ENCODE assay signal across 8 cellular contexts in the genomic region with DNA sequence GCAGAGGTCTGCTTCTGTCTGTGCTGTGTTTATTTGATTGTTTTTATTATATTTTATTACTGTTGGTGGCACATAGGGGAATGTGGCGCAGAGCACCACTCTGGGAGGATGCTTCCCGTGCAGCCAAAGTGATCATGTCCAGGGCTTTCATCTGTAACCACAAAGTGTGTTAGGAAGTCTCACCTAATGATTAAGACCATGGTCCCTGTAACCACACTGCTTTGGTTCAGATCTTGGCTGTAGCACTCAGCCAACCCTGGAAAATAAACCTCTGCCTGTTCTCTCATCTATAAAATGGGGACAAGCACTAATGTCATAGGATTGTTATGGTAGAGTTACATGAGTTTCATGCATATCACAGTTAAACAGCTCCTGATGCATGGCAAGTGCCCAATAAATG. TPM values are rescaled to one million over a fixed set of nuclear protein-coding genes. Genes with fewer than 3 reads are reported as not detected.
DNase-seq lines count a peak whose midpoint lies in the region; FAIRE-seq and TF ChIP-seq lines count a peak whose summit lies in the region.

No MANE protein-coding gene starts in this region.

- peak overlapping the region; percentile 84 for H3K4me3 Mint-ChIP-seq in Caco-2 (ENCODE audit: unreplicated experiment)
- peak overlapping the region; percentile 95 to 98 (median 97) for H3K4me3 Mint-ChIP-seq in nephron

- TF ChIP-seq EP300 in H1 (IDR thresholded peaks at IDR 0.05; ENCODE audit: borderline replicate concordance in 1 of 2, low read depth in 2 of 2, low read length in 2 of 2), result no peak

- no peak overlapping the region for H3K18ac ChIP-seq in H1 (ENCODE audit: extremely low read depth, low read length)

- intact Hi-C loops in Caco-2 (cut with micrococcal nuclease; ENCODE audit: unreplicated experiment), result loop anchor here (10.0 kb wide), 1 partner anchor 314 kb away; no protein-coding TSS in a partner anchor

- peaks cover 32% of the 10 kb centered on the region for H3K9me3 Mint-ChIP-seq in Caco-2 (ENCODE audit: unreplicated experiment)
- peaks cover 16% of the 10 kb centered on the region for H3K9me3 Mint-ChIP-seq in nephron

- H3K56ac ChIP-seq in H1 (replicated peaks; ENCODE audit: insufficient read length, low read depth, low read length), result no peak overlapping the region

- no peak overlapping the region for H2BK15ac ChIP-seq in H1 (ENCODE audit: low read length)

- DNase-seq in Caco-2 (no peak), MM.1S (no peak), H1 (ENCODE audit: low read depth in 1 of 2, low spot score in 2 of 2) (no peak), Ammon's horn (ENCODE audit: low spot score) (no peak), NCI-H446 (lab: John Stamatoyannopoulos, UW) (no peak), dedifferentiated amniotic fluid mesenchymal stem cell (ENCODE audit: extremely low spot score) (no peak), AG08396 (ENCODE audit: low spot score) (no peak)

- H3K27me3 Mint-ChIP-seq in Caco-2 (ENCODE audit: insufficient read depth, unreplicated experiment), result no peaks in the 10 kb centered on the region
- no peaks in the 10 kb centered on the region for H3K27me3 Mint-ChIP-seq in nephron (ENCODE audit: low read depth)

- peaks cover 7% of the 10 kb centered on the region; the same call in 1 of the 2 replicates for H3K79me1 ChIP-seq in H1 (ENCODE audit: low read depth, low read length)

- H2BK12ac ChIP-seq in H1 (ENCODE audit: low read depth, low read length), result no peak overlapping the region

- H4K8ac ChIP-seq in H1 (ENCODE audit: extremely low read depth, insufficient read depth, low read length), result no peak overlapping the region

- CTCF ChIA-PET in Caco-2 (lab: Charles Lee) (no interaction called here), H1 (lab: Charles Lee; ENCODE audit: partially characterized antibody) (interaction anchor here (2.2 kb wide), 1 partner anchor 62 kb away, joined by 4 read pairs; no protein-coding TSS in a partner anchor)

- H3K4me1 ChIP-seq in Caco-2 (peaks cover 38% of the 10 kb centered on the region), MM.1S (ENCODE audit: low read length) (peaks cover 12% of the 10 kb centered on the region), H1 (replicated peaks in 1 of 4; ENCODE audit: control insufficient read depth in 3 of 4, insufficient read depth in 4 of 4, low read length in 3 of 4) (peaks cover 0 to 17% (median 9%) of the 10 kb centered on the region in 4 experiments; a peak in 4 of 7 replicates)

- WGBS in H1 (ENCODE audit: extremely low coverage in 1 of 2, insufficient coverage in 1 of 2, insufficient read length in 1 of 2, insufficient replicate concordance in 2 of 2, low coverage in 1 of 2, low lambda C conversion rate in 2 of 2, missing lambda C conversion rate in 1 of 2), 2 experiments, result 97% methylated on average over 2 of the region's 2 CpGs; no CpG with 5 or more reads in 1 of the 2 experiments

- TF ChIP-seq POLR2A in H1 (IDR thresholded peaks at IDR 0.05; ENCODE audit: control extremely low read depth in 1 of 2, low read depth in 2 of 2, low read length in 2 of 2), result no peak

- no peaks in the 10 kb centered on the region for H3K9me2 ChIP-seq in MM.1S (replicated peaks; ENCODE audit: insufficient read depth, low read length)

- peaks cover 56% of the 10 kb centered on the region for H3K9me3 ChIP-seq in Caco-2
- H3K9me3 ChIP-seq in MM.1S (replicated peaks; ENCODE audit: insufficient read depth, low read length), result no peaks in the 10 kb centered on the region
- H3K9me3 ChIP-seq in H1 (ENCODE audit: insufficient read depth in 2 of 2, low read depth in 1 of 2, low read length in 1 of 2), result no peaks in the 10 kb centered on the region

- no peak for FAIRE-seq in H1 (lab: Jason Lieb, UNC)

- H3K79me2 ChIP-seq in MM.1S (ENCODE audit: low read length) (peaks cover 65% of the 10 kb centered on the region), H1 (ENCODE audit: control insufficient read depth in 1 of 2, insufficient read depth in 2 of 2, low read length in 2 of 2) (peaks cover 34 to 66% of the 10 kb centered on the region in 2 experiments)

- no peak overlapping the region for H3K27ac ChIP-seq in MM.1S (ENCODE audit: low read length)
- no peak overlapping the region for H3K27ac ChIP-seq in H1 (ENCODE audit: low read depth, low read length)

- no peak overlapping the region for H2AFZ ChIP-seq in MM.1S (ENCODE audit: low read length)
- no peak overlapping the region for H2AFZ ChIP-seq in H1 (ENCODE audit: low read length)

- H3K36me3 Mint-ChIP-seq in Caco-2 (ENCODE audit: insufficient read depth, unreplicated experiment) (peaks cover 96% of the 10 kb centered on the region), nephron (ENCODE audit: low read depth) (peaks cover 56% of the 10 kb centered on the region)

- H3K23ac ChIP-seq in H1 (ENCODE audit: insufficient read length), result no peak overlapping the region

- H3K27ac Mint-ChIP-seq in Caco-2 (ENCODE audit: unreplicated experiment) (peak overlapping the region; percentile 93), nephron (peak overlapping the region; percentile 88 to 98 (median 98))

- BruUV-seq in Caco-2 (replicated peaks; lab: Mats Ljungman, UMichigan), result no TSS peak

- H4K5ac ChIP-seq in H1 (ENCODE audit: insufficient read length, low read depth, low read length), result no peak overlapping the region

- H3K9ac ChIP-seq in MM.1S (ENCODE audit: low read length) (peak overlapping the region; percentile 78; the same call in 1 of the 2 replicates), H1 (replicated peaks in 1 of 4; ENCODE audit: extremely low read depth in 1 of 4, low read depth in 3 of 4, low read length in 3 of 4) (no peak overlapping the region)

- H2BK120ac ChIP-seq in H1 (replicated peaks; ENCODE audit: low read depth, low read length), result no peak overlapping the region

- no peak overlapping the region for H4K91ac ChIP-seq in H1 (replicated peaks; ENCODE audit: insufficient read length, low read length)

- no peak for TF ChIP-seq RAD21 in H1 (IDR thresholded peaks at IDR 0.05 in 1 of 2, conservative IDR thresholded peaks at IDR 0.05 in 1 of 2; ENCODE audit: low read depth in 2 of 2, low read length in 2 of 2)

- peak overlapping the region; percentile 69 for H3K4me3 ChIP-seq in Caco-2 (ENCODE audit: low read depth, low read length)
- peak overlapping the region; percentile 85 for H3K4me3 ChIP-seq in MM.1S (ENCODE audit: low read length)
- peak overlapping the region; percentile 79 to 88 (median 85); a peak in 7 of 8 replicates for H3K4me3 ChIP-seq in H1 (ENCODE audit: extremely low read depth in 1 of 4, insufficient read depth in 2 of 4, low read depth in 3 of 4, low read length in 4 of 4)

- H3K4me1 Mint-ChIP-seq in Caco-2 (ENCODE audit: low read depth, unreplicated experiment) (peaks cover 43% of the 10 kb centered on the region), nephron (peaks cover 36% of the 10 kb centered on the region)

- peaks cover 20% of the 10 kb centered on the region for H3F3A ChIP-seq in MM.1S (ENCODE audit: insufficient read depth, low read length)

- no peak overlapping the region for H2BK5ac ChIP-seq in H1 (ENCODE audit: low read depth, low read length)

- H3K36me3 ChIP-seq in Caco-2 (ENCODE audit: control insufficient read depth, insufficient read depth, low read length), result peaks cover 6% of the 10 kb centered on the region
- H3K36me3 ChIP-seq in MM.1S (replicated peaks; ENCODE audit: insufficient read depth, low read length), result peaks cover 21% of the 10 kb centered on the region
- peaks cover 0 to 43% (median 11%) of the 10 kb centered on the region in 4 experiments; a peak in 3 of 8 replicates for H3K36me3 ChIP-seq in H1 (ENCODE audit: control insufficient read depth in 2 of 4, insufficient read depth in 4 of 4, low read length in 3 of 4)

- H3K23me2 ChIP-seq in H1 (ENCODE audit: low read depth, low read length), result peaks cover 3% of the 10 kb centered on the region

- POLR2A ChIA-PET in Caco-2 (lab: Charles Lee), result interaction anchor here (0.6 kb wide), 1 partner anchor 12 kb away, joined by 3 read pairs; no protein-coding TSS in a partner anchor
- POLR2A ChIA-PET in H1 (lab: Charles Lee; ENCODE audit: partially characterized antibody), result interaction anchor here (0.6 to 2.5 kb wide), 6 partner anchors 13 to 232 kb away, joined by 3 to 5 read pairs (median 5); partner anchors contain the start of gene AMN1

- TF ChIP-seq CTCF in Caco-2 (IDR thresholded peaks at IDR 0.05; ENCODE audit: insufficient read depth in 1 of 2, low read depth in 1 of 2, low read length in 1 of 2, severe bottlenecking in 1 of 2, unreplicated experiment in 1 of 2), result no peak
- no peak for TF ChIP-seq CTCF in MM.1S (IDR thresholded peaks at IDR 0.05; ENCODE audit: low read length)
- TF ChIP-seq CTCF in H1 (IDR thresholded peaks at IDR 0.05; ENCODE audit: control extremely low read depth in 1 of 3, insufficient read depth in 1 of 3, low read depth in 1 of 3, low read length in 3 of 3), result no peak
- no peak for TF ChIP-seq CTCF in nephron (IDR thresholded peaks at IDR 0.05; ENCODE audit: unreplicated experiment in 3 of 3)

- no peaks in the 10 kb centered on the region for H3K27me3 ChIP-seq in Caco-2 (replicated peaks; ENCODE audit: control insufficient read depth, insufficient read depth, low read length)
- H3K27me3 ChIP-seq in MM.1S (replicated peaks; ENCODE audit: insufficient read depth, low read length), result no peaks in the 10 kb centered on the region
- no peaks in the 10 kb centered on the region for H3K27me3 ChIP-seq in H1 (replicated peaks in 1 of 4; ENCODE audit: control insufficient read depth in 3 of 4, extremely low read depth in 1 of 4, insufficient read depth in 3 of 4, low read length in 3 of 4)

- H3K4me2 ChIP-seq in MM.1S (ENCODE audit: low read depth, low read length) (peak overlapping the region; percentile 54), H1 (ENCODE audit: insufficient read depth in 1 of 2, low read depth in 2 of 2, low read length in 2 of 2) (peak overlapping the region; percentile 75 to 76)

- H2AK5ac ChIP-seq in H1 (ENCODE audit: low read depth, low read length), result no peak overlapping the region

- no peaks in the 10 kb centered on the region for H4K20me1 ChIP-seq in MM.1S (ENCODE audit: insufficient read depth, low read length)
- peaks cover 0 to 7% of the 10 kb centered on the region in 2 experiments for H4K20me1 ChIP-seq in H1 (replicated peaks in 1 of 2; ENCODE audit: control insufficient read depth in 1 of 2, insufficient read depth in 2 of 2, low read length in 2 of 2)

- H3K4ac ChIP-seq in H1 (replicated peaks; ENCODE audit: insufficient read length, low read depth, low read length), result no peak overlapping the region

- no peak overlapping the region for H3K14ac ChIP-seq in H1 (ENCODE audit: insufficient read length)

- no peak overlapping the region for H2BK20ac ChIP-seq in H1 (ENCODE audit: low read length)

RNA-seq across cellular contexts. Expression of gene RESF1, which starts 1.9 kb away (rescaled TPM):
- total RNA-seq in Caco-2 (2022), result 110 and 118 TPM in 2 replicates
- 116 and 128 TPM in 2 replicates for total RNA-seq in H1 (2021; fragmentation: NEBNext Ultra II Directional; extraction: Animal tissue kit (Norgen Biotek cat#: 25700))
- polyA plus RNA-seq in H1 (2011; rRNA removed), result 49.4 and 64.3 TPM in 2 replicates
- 76.6 TPM for polyA plus RNA-seq in H1 (2011; cell fraction: cytosol; rRNA removed)
- polyA plus RNA-seq in H1 (2011; cell fraction: nucleus; rRNA removed), result 46.7 TPM
- polyA plus RNA-seq in H1 (2012, experiment 1 of 2), result 28.8 to 56.1 TPM (median 37.4 TPM) in 4 replicates
- polyA plus RNA-seq in H1 (2012, experiment 2 of 2), result 6.4 TPM
- 113 TPM for polyA plus RNA-seq in H1 (2013, experiment 1 of 2)
- 99.4 TPM for polyA plus RNA-seq in H1 (2013, experiment 2 of 2)
- polyA minus RNA-seq in H1 (2011; rRNA and poly(A)+ RNA removed), result 141 and 220 TPM in 2 replicates
- 61.0 TPM for polyA minus RNA-seq in H1 (2011; cell fraction: cytosol; rRNA and poly(A)+ RNA removed)
- polyA minus RNA-seq in H1 (2011; cell fraction: nucleus; rRNA and poly(A)+ RNA removed), result 332 TPM
